ENCODE assay signal across 1 cellular context in genomic region chr11:32829680-32830412, GRCh38.
A peak's percentile ranks its signal among the peaks of the same experiment; 100 is the strongest.
TF ChIP-seq lines count a peak whose summit lies in the region.

Gene PRRG4 (plus strand): TSS chr11:32829927. CDS start chr11:32830530, 603 bp downstream.

TF ChIP-seq in HEK293, 187 proteins besides CTCF, POLR2A, EP300 and RAD21 (continued from another document):
- no peak for TF ChIP-seq ZNF280D (tag by site-specific recombination; IDR thresholded peaks at IDR 0.05)
- TF ChIP-seq KLF17 (tag by site-specific recombination; IDR thresholded peaks at IDR 0.05) = peak; percentile 9; the same call in 1 of the 2 replicates
- peak; percentile 51; the same call in 1 of the 2 replicates for TF ChIP-seq ZNF777 (tag by site-specific recombination; IDR thresholded peaks at IDR 0.05; ENCODE audit: borderline replicate concordance)
- TF ChIP-seq ZNF335 (tag by site-specific recombination; conservative IDR thresholded peaks at IDR 0.05) = peak; percentile 89; the same call in 1 of the 2 replicates
- TF ChIP-seq SCRT1 (tag by site-specific recombination; IDR thresholded peaks at IDR 0.05; ENCODE audit: borderline replicate concordance) = peak; percentile 63; the same call in 1 of the 2 replicates
- no peak for TF ChIP-seq ZNF701 (tag by site-specific recombination; IDR thresholded peaks at IDR 0.05)
- no peak for TF ChIP-seq ZNF10 (tag by site-specific recombination; IDR thresholded peaks at IDR 0.05)
- TF ChIP-seq ZBTB20 (tag by site-specific recombination; IDR thresholded peaks at IDR 0.05) = peak; percentile 76; the same call in 1 of the 2 replicates
- 0 out of 2 replicates have a peak, but pooled peaks have one; percentile 35 for TF ChIP-seq HIC1 (tag by site-specific recombination; IDR thresholded peaks at IDR 0.05)
- no peak for TF ChIP-seq MZF1 (tag by site-specific recombination; IDR thresholded peaks at IDR 0.05; ENCODE audit: borderline replicate concordance)
- TF ChIP-seq ZIC2 (tag by site-specific recombination; IDR thresholded peaks at IDR 0.05) = peak; percentile 84
- TF ChIP-seq ZSCAN30 (tag by site-specific recombination; IDR thresholded peaks at IDR 0.05) = peak; percentile 49; the same call in 1 of the 2 replicates
- peak; percentile 94 for TF ChIP-seq SCRT2 (tag by site-specific recombination; IDR thresholded peaks at IDR 0.05)
- TF ChIP-seq SP2 (tag by site-specific recombination; IDR thresholded peaks at IDR 0.05) = peak; percentile 41; the same call in 1 of the 2 replicates
- TF ChIP-seq MEIS1 (CRISPR knock-in tag; IDR thresholded peaks at IDR 0.05; ENCODE audit: borderline replicate concordance) = 0 out of 2 replicates have a peak, but pooled peaks have one; percentile 8
- peak; percentile 97 for TF ChIP-seq ZBTB8A (tag by site-specific recombination; IDR thresholded peaks at IDR 0.05)
- TF ChIP-seq ZBTB10 (tag by site-specific recombination; IDR thresholded peaks at IDR 0.05) = peak; percentile 57
- 0 out of 2 replicates have a peak, but pooled peaks have one; percentile 32 for TF ChIP-seq ZNF24 (tag by site-specific recombination; IDR thresholded peaks at IDR 0.05)
- 0 out of 2 replicates have a peak, but pooled peaks have one; percentile 34 for TF ChIP-seq GLIS1 (tag by site-specific recombination; IDR thresholded peaks at IDR 0.05)
TF ChIP-seq in HEK293: peak in this region for 26.
